In genomic region chr12:83158613-83159207, GRCh38 we compare ENCODE assay signal across 23 cellular contexts.
DNase-seq lines count a peak whose midpoint lies in the region; ATAC-seq, FAIRE-seq and TF ChIP-seq lines count a peak whose summit lies in the region.
"Had no signal": no experiment of that assay in that cellular context is flagged by ENCODE, and none has a peak within 500 bp of the region (broad histone marks: within the 10 kb centered on the region; RNA-seq: fewer than 3 reads in every experiment).

No MANE protein-coding gene starts in this region.

- H3K4me3 ChIP-seq in GM12865 (ENCODE audit: low read depth, low read length) = no peak overlapping the region
- H3K4me3 ChIP-seq in GM23338 = no peak overlapping the region
- H3K4me3 ChIP-seq in K562 = no peak overlapping the region
- H3K4me3 ChIP-seq: MG63, PC-9 had no signal

- POLR2A ChIA-PET in K562 (lab: Yijun Ruan, JAX) = interaction anchor here (0.9 kb wide), 1 partner anchor 9 kb away, joined by 3 read pairs; no protein-coding TSS in a partner anchor

- 48% methylated on average over 4 of the region's 5 CpGs for WGBS in K562 (ENCODE audit: insufficient coverage, low coverage, missing lambda C conversion rate)

- H3K79me2 ChIP-seq in GM23338 (replicated peaks; ENCODE audit: insufficient read depth) (no peaks in the 10 kb centered on the region), K562 (ENCODE audit: control insufficient read depth, insufficient read depth, low read length) (no peaks in the 10 kb centered on the region)

- H3K9ac ChIP-seq in K562 (ENCODE audit: insufficient read depth in 1 of 2, low read depth in 2 of 2, low read length in 2 of 2) = peak overlapping the region in 1 of 2 experiments; percentile 13; a peak in 1 of 4 replicates

- no peak for TF ChIP-seq CTCF in GM12865 (IDR thresholded peaks at IDR 0.05; ENCODE audit: insufficient read depth, low read depth, low read length, missing control alignments)
- TF ChIP-seq CTCF in GM23338 (conservative IDR thresholded peaks at IDR 0.05; ENCODE audit: low read depth in 2 of 2) = no peak
- TF ChIP-seq CTCF in K562 (IDR thresholded peaks at IDR 0.05 in 2 of 3, conservative IDR thresholded peaks at IDR 0.05 in 1 of 3; ENCODE audit: insufficient read depth in 2 of 3, low read depth in 1 of 3, low read length in 3 of 3) = no peak

- H3K9me3 ChIP-seq in K562 (replicated peaks; ENCODE audit: control insufficient read depth, insufficient read depth, low read depth, low read length) = no peaks in the 10 kb centered on the region
- H3K9me3 ChIP-seq: Caco-2, MG63 had no signal

- DNase-seq in GM12865 (ENCODE audit: low read depth) = peak; percentile 9
- no peak for DNase-seq in GM23338 (ENCODE audit: low spot score)
- DNase-seq in K562 (ENCODE audit: extremely low read depth in 1 of 4, low spot score in 3 of 4) = no peak
- no peak for DNase-seq in GM03348 (ENCODE audit: low spot score)
- no peak for DNase-seq in COLO829 (ENCODE audit: low spot score)
- DNase-seq: Caco-2; CD4-positive, CD25-positive, alpha-beta regulatory T cell; DMS153; HCEC 1CT; MG63; NCI-H1092; NCI-H1436; NCI-H1930; NCI-H2227 treated with DMSO at 0.1 percent for 48 hours; NCI-H510A; PC-9; RPMI8226; SHP77; T-helper 2 cell had no signal

- H3K9me3 Mint-ChIP-seq in GM23338 = no peaks in the 10 kb centered on the region

- H3K27me3 ChIP-seq in GM23338 (ENCODE audit: insufficient read depth) (no peaks in the 10 kb centered on the region), K562 (ENCODE audit: control insufficient read depth in 2 of 2, insufficient read depth in 2 of 2, low read length in 2 of 2) (no peaks in the 10 kb centered on the region)
- H3K27me3 ChIP-seq: MG63 had no signal

- FAIRE-seq in K562 (lab: Jason Lieb, UNC) = no peak
- FAIRE-seq: A204.1 had no signal

- H3K27ac ChIP-seq in GM23338 (ENCODE audit: low read depth) = no peak overlapping the region
- H3K27ac ChIP-seq in K562 (ENCODE audit: extremely low read depth, low read depth, low read length) = no peak overlapping the region; the same call in 2 of the 3 replicates
- H3K27ac ChIP-seq: PC-9 had no signal

- H3K4me2 ChIP-seq in GM23338 = no peak overlapping the region
- no peak overlapping the region for H3K4me2 ChIP-seq in K562 (ENCODE audit: insufficient read depth, low read length)
- H3K4me2 ChIP-seq: PC-9 had no signal

- H3K36me3 ChIP-seq in GM23338 (ENCODE audit: insufficient read depth) = no peaks in the 10 kb centered on the region
- H3K36me3 ChIP-seq in K562 (ENCODE audit: control insufficient read depth, insufficient read depth, low read length) = no peaks in the 10 kb centered on the region
- H3K36me3 ChIP-seq: MG63 had no signal

- BruUV-seq in K562 (replicated peaks; lab: Mats Ljungman, UMichigan) = no TSS peak

- no peaks in the 10 kb centered on the region for H3K4me1 Mint-ChIP-seq in GM23338

- H3K9me1 ChIP-seq in K562 (ENCODE audit: control insufficient read depth, insufficient read depth, low read length) = no peaks in the 10 kb centered on the region

- ATAC-seq in GM18867 (IDR thresholded peaks at IDR 0.05; ENCODE audit: unreplicated experiment) (peak; percentile 96), GM23338 (no peak), K562 (peak; percentile 20; the same call in 2 of the 3 replicates), HG02588 (IDR thresholded peaks at IDR 0.05; ENCODE audit: unreplicated experiment) (no peak), HG03139 (IDR thresholded peaks at IDR 0.05; ENCODE audit: unreplicated experiment) (no peak)

- no peak for TF ChIP-seq EP300 in K562 (IDR thresholded peaks at IDR 0.05; ENCODE audit: low read length)

- CTCF ChIA-PET in K562 (lab: Yijun Ruan, JAX; ENCODE audit: low intra/inter-chr PET ratio) = no interaction called here

- H3K27ac Mint-ChIP-seq in GM23338 = no peak overlapping the region
- H3K27ac Mint-ChIP-seq: CD4-positive, CD25-positive, alpha-beta regulatory T cell had no signal

- H3K4me1 ChIP-seq in GM23338 (ENCODE audit: insufficient read depth) = no peaks in the 10 kb centered on the region
- no peaks in the 10 kb centered on the region; a peak in 2 of 5 replicates for H3K4me1 ChIP-seq in K562 (replicated peaks in 1 of 2; ENCODE audit: control insufficient read depth in 2 of 2, insufficient read depth in 2 of 2, low read length in 2 of 2)
- H3K4me1 ChIP-seq: Caco-2 had no signal

- in situ Hi-C loops in K562 (cut with MboI) = no loop called here

- H4K20me1 ChIP-seq in GM23338 (replicated peaks; ENCODE audit: insufficient read depth) = no peaks in the 10 kb centered on the region
- no peaks in the 10 kb centered on the region for H4K20me1 ChIP-seq in K562 (replicated peaks; ENCODE audit: control insufficient read depth, insufficient read depth, low read length)

- intact Hi-C loops in K562 (cut with micrococcal nuclease) = no loop called here

- no peak for TF ChIP-seq RAD21 in K562 (CRISPR knock-in tag; conservative IDR thresholded peaks at IDR 0.05 in 1 of 2, IDR thresholded peaks at IDR 0.05 in 1 of 2)

- no peaks in the 10 kb centered on the region for H3K36me3 Mint-ChIP-seq in GM23338 (ENCODE audit: low read depth)
- H3K36me3 Mint-ChIP-seq: CD4-positive, CD25-positive, alpha-beta regulatory T cell had no signal

- no peak for TF ChIP-seq POLR2A in K562 (conservative IDR thresholded peaks at IDR 0.05)

- no peaks in the 10 kb centered on the region for H3K9me2 ChIP-seq in GM23338 (ENCODE audit: insufficient read depth)

- H2AFZ ChIP-seq in GM23338 = peak overlapping the region; percentile 48; the same call in 1 of the 2 replicates
- H2AFZ ChIP-seq in K562 (ENCODE audit: low read depth, low read length) = peak overlapping the region; percentile 74
- H2AFZ ChIP-seq: PC-9 had no signal

- H3K27me3 Mint-ChIP-seq in GM23338 (ENCODE audit: insufficient read depth, low read depth, poor library complexity) = no peaks in the 10 kb centered on the region
- H3K27me3 Mint-ChIP-seq: CD4-positive, CD25-positive, alpha-beta regulatory T cell had no signal

- H3K4me3 Mint-ChIP-seq in GM23338 = no peak overlapping the region
- H3K4me3 Mint-ChIP-seq: CD4-positive, CD25-positive, alpha-beta regulatory T cell had no signal

- no peaks in the 10 kb centered on the region for H3F3A ChIP-seq in GM23338 (replicated peaks; ENCODE audit: low read depth)

TF ChIP-seq in GM23338, 12 proteins besides CTCF, POLR2A, EP300 and RAD21 (continues in another document):
- no peak for TF ChIP-seq REST (IDR thresholded peaks at IDR 0.05; ENCODE audit: unreplicated experiment)
- TF ChIP-seq STAT1 (IDR thresholded peaks at IDR 0.05; ENCODE audit: unreplicated experiment) = no peak
- no peak for TF ChIP-seq EZH2phosphoT487 (IDR thresholded peaks at IDR 0.05; ENCODE audit: unreplicated experiment)
- TF ChIP-seq CREB1 (CRISPR knock-in tag; IDR thresholded peaks at IDR 0.05; ENCODE audit: low read depth) = no peak

TF ChIP-seq in K562, 482 proteins besides CTCF, POLR2A, EP300 and RAD21:
- TF ChIP-seq POLR2H (tag; IDR thresholded peaks at IDR 0.05; ENCODE audit: low read depth) (no peak), ZBTB33 (CRISPR knock-in tag; IDR thresholded peaks at IDR 0.05) (peak; percentile 46; the same call in 1 of the 2 replicates)
TF ChIP-seq in K562: peak in this region for 1.

Comparison
In these comparisons a context has a peak if more than half of its experiments do, and no peak if none do; other contexts are left out.
1. ATAC-seq: peak in GM18867 (single experiment) and K562 (single experiment); none in GM23338 (single experiment), HG02588 (single experiment) and HG03139 (single experiment).